Comparison of ENCODE assay signal across 8 cellular contexts in genomic region chr1:21814241-21814918, GRCh38. TPM values are rescaled to one million over a fixed set of nuclear protein-coding genes. Genes with fewer than 3 reads are reported as not detected.
A peak's percentile ranks its signal among the peaks of the same experiment; 100 is the strongest.
DNase-seq lines count a peak whose midpoint lies in the region; ATAC-seq and TF ChIP-seq lines count a peak whose summit lies in the region.

No MANE protein-coding gene starts in this region.

- CTCF ChIA-PET in HEK293 (lab: Yijun Ruan, JAX) = no interaction called here

- peak overlapping the region; percentile 57 to 59 for H3K4me3 Mint-ChIP-seq in activated T-cell treated with anti-CD3 and anti-CD28 coated beads, Interleukin-2, amount 50 U/mL, for 72 hours

- no peak overlapping the region for H3K27ac ChIP-seq in HEK293 (ENCODE audit: extremely low read depth, low read depth, low read length)
- peak overlapping the region in 1 of 4 donors; percentile 21 for H3K27ac ChIP-seq in sigmoid colon

- H3K27me3 ChIP-seq in sigmoid colon = peaks cover 0 to 13% (median 10%) of the 10 kb centered on the region in 3 donors

- H3K9me3 ChIP-seq in HEK293 (ENCODE audit: control insufficient read depth, insufficient read depth, low read depth, low read length) = no peaks in the 10 kb centered on the region
- H3K9me3 ChIP-seq in sigmoid colon = no peaks in the 10 kb centered on the region

- H3K36me3 ChIP-seq in HEK293 (ENCODE audit: control insufficient read depth in 2 of 2, insufficient read depth in 1 of 2, low read length in 2 of 2) = no peaks in the 10 kb centered on the region
- H3K36me3 ChIP-seq in sigmoid colon = no peaks in the 10 kb centered on the region

- POLR2A ChIA-PET in HEK293 (lab: Yijun Ruan, JAX) = no interaction called here

- 13 to 16% methylated on average over 65 of the region's 65 CpGs for WGBS in sigmoid colon, 2 donors

- TF ChIP-seq CTCF in AG09309 (IDR thresholded peaks at IDR 0.05; ENCODE audit: control insufficient read depth, insufficient read depth, low read depth, low read length, missing control alignments) = peak; percentile 45
- no peak for TF ChIP-seq CTCF in HEK293 (tag by site-specific recombination; IDR thresholded peaks at IDR 0.05)
- peak in 2 of 4 experiments; percentile 45 to 53 for TF ChIP-seq CTCF in sigmoid colon (IDR thresholded peaks at IDR 0.05)

- H3K9me3 Mint-ChIP-seq in activated T-cell treated with anti-CD3 and anti-CD28 coated beads, Interleukin-2, amount 50 U/mL, for 72 hours = no peaks in the 10 kb centered on the region

- H3K4me3 ChIP-seq in AG09309 (ENCODE audit: control insufficient read depth, low read depth, low read length) (no peak overlapping the region; the same call in 1 of the 2 replicates), HEK293 (ENCODE audit: low read depth, low read length) (no peak overlapping the region), sigmoid colon (peak overlapping the region in 3 of 4 donors; percentile 14 to 45 (median 38))

- no peak for TF ChIP-seq POLR2A in sigmoid colon (IDR thresholded peaks at IDR 0.05)

- peaks cover 20% of the 10 kb centered on the region for H3K27me3 Mint-ChIP-seq in activated T-cell treated with anti-CD3 and anti-CD28 coated beads, Interleukin-2, amount 50 U/mL, for 72 hours (ENCODE audit: low read depth)

- DNase-seq in AG09309 (ENCODE audit: low read depth) (no peak), left cardiac atrium (no peak), sigmoid colon (no peak), NCI-H2227 treated with DMSO at 0.1 percent for 48 hours (lab: John Stamatoyannopoulos, UW) (no peak)
- peak; percentile 38 to 55 for DNase-seq in activated T-cell treated with anti-CD3 and anti-CD28 coated beads, Interleukin-2, amount 50 U/mL, for 72 hours

- H3K4me1 Mint-ChIP-seq in activated T-cell treated with anti-CD3 and anti-CD28 coated beads, Interleukin-2, amount 50 U/mL, for 72 hours (ENCODE audit: low read depth) = no peaks in the 10 kb centered on the region

- intact Hi-C loops in left cardiac atrium (cut with DNase I) (no loop called here), sigmoid colon (cut with DNase I) (no loop called here)

- no peaks in the 10 kb centered on the region for H3K4me1 ChIP-seq in HEK293 (ENCODE audit: control insufficient read depth, insufficient read depth, low read length)
- peaks cover 0 to 12% (median 10%) of the 10 kb centered on the region in 4 donors for H3K4me1 ChIP-seq in sigmoid colon

- ATAC-seq in activated T-cell treated with anti-CD3 and anti-CD28 coated beads, Interleukin-2, amount 50 U/mL, for 72 hours (replicated peaks in 1 of 2) = peak; percentile 81 to 83
- ATAC-seq in left cardiac atrium (peak; percentile 28 to 34), HG03354 (IDR thresholded peaks at IDR 0.05; ENCODE audit: poor library complexity, severe bottlenecking, unreplicated experiment) (no peak), GM21619 (IDR thresholded peaks at IDR 0.05; ENCODE audit: unreplicated experiment) (no peak)

- H3K36me3 Mint-ChIP-seq in activated T-cell treated with anti-CD3 and anti-CD28 coated beads, Interleukin-2, amount 50 U/mL, for 72 hours (ENCODE audit: insufficient read depth in 2 of 2) = no peaks in the 10 kb centered on the region

- no peak for TF ChIP-seq EP300 in sigmoid colon (IDR thresholded peaks at IDR 0.05)

- H3K27ac Mint-ChIP-seq in activated T-cell treated with anti-CD3 and anti-CD28 coated beads, Interleukin-2, amount 50 U/mL, for 72 hours = no peak overlapping the region

TF ChIP-seq in HEK293, 187 proteins besides CTCF, POLR2A, EP300 and RAD21:
- TF ChIP-seq MYNN (tag by site-specific recombination; IDR thresholded peaks at IDR 0.05; ENCODE audit: borderline replicate concordance) (no peak), ZNF768 (tag by site-specific recombination; IDR thresholded peaks at IDR 0.05) (peak; percentile 59; the same call in 1 of the 2 replicates), ZNF660 (tag by site-specific recombination; IDR thresholded peaks at IDR 0.05) (no peak), MEIS1 (CRISPR knock-in tag; IDR thresholded peaks at IDR 0.05; ENCODE audit: borderline replicate concordance) (no peak), HOXA7 (CRISPR knock-in tag; IDR thresholded peaks at IDR 0.05; ENCODE audit: borderline replicate concordance) (no peak)
- TF ChIP-seq, protein P1, sequence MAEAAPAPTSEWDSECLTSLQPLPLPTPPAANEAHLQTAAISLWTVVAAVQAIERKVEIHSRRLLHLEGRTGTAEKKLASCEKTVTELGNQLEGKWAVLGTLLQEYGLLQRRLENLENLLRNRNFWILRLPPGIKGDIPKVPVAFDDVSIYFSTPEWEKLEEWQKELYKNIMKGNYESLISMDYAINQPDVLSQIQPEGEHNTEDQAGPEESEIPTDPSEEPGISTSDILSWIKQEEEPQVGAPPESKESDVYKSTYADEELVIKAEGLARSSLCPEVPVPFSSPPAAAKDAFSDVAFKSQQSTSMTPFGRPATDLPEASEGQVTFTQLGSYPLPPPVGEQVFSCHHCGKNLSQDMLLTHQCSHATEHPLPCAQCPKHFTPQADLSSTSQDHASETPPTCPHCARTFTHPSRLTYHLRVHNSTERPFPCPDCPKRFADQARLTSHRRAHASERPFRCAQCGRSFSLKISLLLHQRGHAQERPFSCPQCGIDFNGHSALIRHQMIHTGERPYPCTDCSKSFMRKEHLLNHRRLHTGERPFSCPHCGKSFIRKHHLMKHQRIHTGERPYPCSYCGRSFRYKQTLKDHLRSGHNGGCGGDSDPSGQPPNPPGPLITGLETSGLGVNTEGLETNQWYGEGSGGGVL (tag by site-specific recombination; IDR thresholded peaks at IDR 0.05) = no peak
- TF ChIP-seq, protein P2, sequence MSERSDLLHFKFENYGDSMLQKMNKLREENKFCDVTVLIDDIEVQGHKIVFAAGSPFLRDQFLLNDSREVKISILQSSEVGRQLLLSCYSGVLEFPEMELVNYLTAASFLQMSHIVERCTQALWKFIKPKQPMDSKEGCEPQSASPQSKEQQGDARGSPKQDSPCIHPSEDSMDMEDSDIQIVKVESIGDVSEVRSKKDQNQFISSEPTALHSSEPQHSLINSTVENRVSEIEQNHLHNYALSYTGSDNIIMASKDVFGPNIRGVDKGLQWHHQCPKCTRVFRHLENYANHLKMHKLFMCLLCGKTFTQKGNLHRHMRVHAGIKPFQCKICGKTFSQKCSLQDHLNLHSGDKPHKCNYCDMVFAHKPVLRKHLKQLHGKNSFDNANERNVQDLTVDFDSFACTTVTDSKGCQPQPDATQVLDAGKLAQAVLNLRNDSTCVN (tag by site-specific recombination; optimal IDR thresholded peaks at IDR 0.05) = no peak

RNA-seq across cellular contexts. Expression of gene LDLRAD2, which starts 2.3 kb away (rescaled TPM):
- under 1 TPM; 0.05 to 0.07 TPM for total RNA-seq in activated T-cell treated with anti-CD3 and anti-CD28 coated beads, Interleukin-2, amount 50 U/mL, for 72 hours
- total RNA-seq in left cardiac atrium (under 1 TPM in 1 of 2 donors, not detected in 1; 0.16 TPM), sigmoid colon (1 to 10 TPM in 1 of 4 donors, under 1 TPM in 1, not detected in 2; under 0.01 to 1.4 TPM)
- polyA plus RNA-seq in sigmoid colon = 1 to 10 TPM in 1 of 3 donors, under 1 TPM in 2; under 0.01 to 1.1 (median 0.23) TPM

RNA-seq across cellular contexts. Expression of gene USP48, which starts 31.4 kb away (rescaled TPM):
- 100 to 1,000 TPM; 129 to 143 TPM for total RNA-seq in activated T-cell treated with anti-CD3 and anti-CD28 coated beads, Interleukin-2, amount 50 U/mL, for 72 hours
- total RNA-seq in left cardiac atrium (10 to 100 TPM; 41.1 to 41.3 TPM), sigmoid colon (10 to 100 TPM; 47.1 to 77.0 (median 50.5) TPM)
- polyA plus RNA-seq in sigmoid colon = 10 to 100 TPM; 12.6 to 22.2 (median 16.0) TPM

Comparison
In these comparisons a context has a peak if more than half of its experiments do, and no peak if none do; other contexts are left out.
1. DNase-seq: peak in activated T-cell treated with anti-CD3 and anti-CD28 coated beads, Interleukin-2, amount 50 U/mL, for 72 hours (2 of 2); none in AG09309 (single experiment), left cardiac atrium (single experiment), sigmoid colon (single experiment) and NCI-H2227 treated with DMSO at 0.1 percent for 48 hours (single experiment).
2. H3K4me3 ChIP-seq: peak in sigmoid colon (3 of 4); none in AG09309 (single experiment) and HEK293 (single experiment).
3. ATAC-seq: peak in activated T-cell treated with anti-CD3 and anti-CD28 coated beads, Interleukin-2, amount 50 U/mL, for 72 hours (2 of 2) and left cardiac atrium (2 of 2); none in HG03354 (single experiment) and GM21619 (single experiment).